ENCODE assay signal across 28 cellular contexts in genomic region chr3:12655701-12656100, GRCh38. TPM values are rescaled to one million over a fixed set of nuclear protein-coding genes. Genes with fewer than 3 reads are reported as not detected.
DNase-seq lines count a peak whose midpoint lies in the region; ATAC-seq, FAIRE-seq and TF ChIP-seq lines count a peak whose summit lies in the region.
"Had no signal": no experiment of that assay in that cellular context is flagged by ENCODE, and none has a peak within 500 bp of the region (broad histone marks: within the 10 kb centered on the region; RNA-seq: fewer than 3 reads in every experiment).

No MANE protein-coding gene starts in this region.

- no peak overlapping the region for H2BK120ac ChIP-seq in mesenchymal stem cell (ENCODE audit: low read depth, low read length)

- H4K91ac ChIP-seq in mesenchymal stem cell (ENCODE audit: low read length), result no peak overlapping the region

- peaks cover 29% of the 10 kb centered on the region for H4K20me1 ChIP-seq in K562 (replicated peaks; ENCODE audit: control insufficient read depth, insufficient read depth, low read length)

- intact Hi-C loops in activated CD4-positive, alpha-beta T cell treated with anti-CD3 and anti-CD28 coated beads for 36 hours (cut with DNase I, micrococcal nuclease), result loop anchor here (1.0 to 2.0 kb wide), 2 partner anchors 48 to 49 kb away; no protein-coding TSS in a partner anchor
- intact Hi-C loops in K562 (cut with micrococcal nuclease), result no loop called here
- intact Hi-C loops in gastrocnemius medialis (cut with DNase I; ENCODE audit: low total_unique reads), result no loop called here

- no peak overlapping the region for H3K4ac ChIP-seq in mesenchymal stem cell (ENCODE audit: low read depth in 1 of 2, low read length in 2 of 2)

- H3K4me1 Mint-ChIP-seq in activated CD4-positive, alpha-beta T cell treated with anti-CD3 and anti-CD28 coated beads for 36 hours, result peaks cover 56% of the 10 kb centered on the region

- no peak overlapping the region for H3K4me3 Mint-ChIP-seq in activated CD4-positive, alpha-beta T cell treated with anti-CD3 and anti-CD28 coated beads for 36 hours
- H3K4me3 Mint-ChIP-seq: activated CD8-positive, alpha-beta T cell treated with anti-CD3 and anti-CD28 coated beads, Interleukin-2, amount 10 ng/mL, durations not matched to agents 7 days and 5 days; central memory CD8-positive, alpha-beta T cell; mesothelial cell of epicardium; stimulated activated naive CD8-positive, alpha-beta T cell treated with anti-CD3 and anti-CD28 coated beads, Interleukin-15, Interleukin-2, amounts not matched to agents 100 ng/mL and 50 ng/mL, for 24 hours had no signal

- CTCF ChIA-PET in activated CD4-positive, alpha-beta T cell treated with anti-CD3 and anti-CD28 coated beads for 36 hours (lab: Charles Lee), result no interaction called here
- CTCF ChIA-PET in K562 (lab: Yijun Ruan, JAX; ENCODE audit: low intra/inter-chr PET ratio), result no interaction called here

- H3K27me3 Mint-ChIP-seq in activated CD4-positive, alpha-beta T cell treated with anti-CD3 and anti-CD28 coated beads for 36 hours, result no peaks in the 10 kb centered on the region
- H3K27me3 Mint-ChIP-seq: central memory CD8-positive, alpha-beta T cell; stimulated activated naive CD8-positive, alpha-beta T cell treated with anti-CD3 and anti-CD28 coated beads, Interleukin-15, Interleukin-2, amounts not matched to agents 100 ng/mL and 50 ng/mL, for 24 hours had no signal

- POLR2A ChIA-PET in activated CD4-positive, alpha-beta T cell treated with anti-CD3 and anti-CD28 coated beads for 36 hours (lab: Charles Lee), result no interaction called here
- POLR2A ChIA-PET in K562 (lab: Yijun Ruan, JAX), result no interaction called here

- no peak overlapping the region for H3K27ac Mint-ChIP-seq in activated CD4-positive, alpha-beta T cell treated with anti-CD3 and anti-CD28 coated beads for 36 hours
- H3K27ac Mint-ChIP-seq: activated CD8-positive, alpha-beta T cell treated with anti-CD3 and anti-CD28 coated beads, Interleukin-2, amount 10 ng/mL, durations not matched to agents 7 days and 5 days; stimulated activated naive CD8-positive, alpha-beta T cell treated with anti-CD3 and anti-CD28 coated beads, Interleukin-15, Interleukin-2, amounts not matched to agents 100 ng/mL and 50 ng/mL, for 24 hours had no signal

- TF ChIP-seq CTCF in K562 (IDR thresholded peaks at IDR 0.05 in 2 of 3, conservative IDR thresholded peaks at IDR 0.05 in 1 of 3; ENCODE audit: insufficient read depth in 2 of 3, low read depth in 1 of 3, low read length in 3 of 3), result no peak
- TF ChIP-seq CTCF in gastrocnemius medialis (IDR thresholded peaks at IDR 0.05 in 4 of 5, conservative IDR thresholded peaks at IDR 0.05 in 1 of 5), result no peak

- BruUV-seq in K562 (replicated peaks; lab: Mats Ljungman, UMichigan), result no TSS peak

- FAIRE-seq in GM12891 (lab: Jason Lieb, UNC), result peak; percentile 58
- FAIRE-seq in K562 (lab: Jason Lieb, UNC), result no peak
- FAIRE-seq: HepG2, keratinocyte had no signal

- H3K4me3 ChIP-seq in K562, result no peak overlapping the region
- no peak overlapping the region for H3K4me3 ChIP-seq in gastrocnemius medialis
- H3K4me3 ChIP-seq in mesenchymal stem cell (ENCODE audit: insufficient read depth in 1 of 2, low read depth in 1 of 2, low read length in 2 of 2), result no peak overlapping the region
- H3K4me3 ChIP-seq: esophagus squamous epithelium, heart right ventricle, transverse colon had no signal

- peak; percentile 47 for DNase-seq in activated CD4-positive, alpha-beta T cell treated with anti-CD3 and anti-CD28 coated beads for 36 hours
- no peak for DNase-seq in activated CD4-positive, alpha-beta T cell treated with anti-CD3 and anti-CD28 coated beads for 4 hours
- DNase-seq in GM12891 (ENCODE audit: insufficient read length, low spot score) (no peak), K562 (ENCODE audit: extremely low read depth in 1 of 4, low spot score in 3 of 4) (no peak), gastrocnemius medialis (no peak), mesenchymal stem cell (no peak)
- DNase-seq: 8988T; activated CD8-positive, alpha-beta T cell treated with anti-CD3 and anti-CD28 coated beads, Interleukin-2, amount 10 ng/mL, durations not matched to agents 7 days and 5 days; activated gamma-delta T cell; C1 segment of cervical spinal cord; COR-L47; esophagus squamous epithelium; foreskin keratinocyte; heart right ventricle; NCI-H2107; NCI-H345; occipital lobe; SHP77 treated with DMSO at 0.1 percent for 48 hours; T-helper 2 cell; transverse colon had no signal

- no peak overlapping the region for H2AK5ac ChIP-seq in mesenchymal stem cell (ENCODE audit: low read length, severe bottlenecking)

- no peak overlapping the region for H2BK5ac ChIP-seq in mesenchymal stem cell (ENCODE audit: low read depth, low read length, poor library complexity, severe bottlenecking)

- H3K4me2 ChIP-seq in K562 (ENCODE audit: insufficient read depth, low read length) (0 out of 2 replicates have a peak overlapping the region, but pooled peaks have one; percentile 0), mesenchymal stem cell (ENCODE audit: low read length, poor library complexity, severe bottlenecking) (no peak overlapping the region)

- H4K8ac ChIP-seq in mesenchymal stem cell (ENCODE audit: low read length), result no peak overlapping the region

- no peak overlapping the region for H3K14ac ChIP-seq in mesenchymal stem cell (ENCODE audit: low read length in 2 of 2)

- no peaks in the 10 kb centered on the region for H3K9me3 Mint-ChIP-seq in activated CD4-positive, alpha-beta T cell treated with anti-CD3 and anti-CD28 coated beads for 36 hours (ENCODE audit: low read depth)
- H3K9me3 Mint-ChIP-seq: central memory CD8-positive, alpha-beta T cell; mesothelial cell of epicardium; stimulated activated naive CD8-positive, alpha-beta T cell treated with anti-CD3 and anti-CD28 coated beads, Interleukin-15, Interleukin-2, amounts not matched to agents 100 ng/mL and 50 ng/mL, for 24 hours had no signal

- in situ Hi-C loops in K562 (cut with MboI) (no loop called here), gastrocnemius medialis (cut with MboI; ENCODE audit: low sequenced_read_pairs in 4 of 4) (no loop called here)

- H3K27ac ChIP-seq in K562 (ENCODE audit: extremely low read depth, low read depth, low read length) (no peak overlapping the region), gastrocnemius medialis (peak overlapping the region; percentile 99 to 100 (median 100)), mesenchymal stem cell (ENCODE audit: low read length, poor library complexity, severe bottlenecking) (no peak overlapping the region)
- H3K27ac ChIP-seq: foreskin keratinocyte, transverse colon had no signal

- no peak for TF ChIP-seq EP300 in K562 (IDR thresholded peaks at IDR 0.05; ENCODE audit: low read length)

- H3K9me1 ChIP-seq in K562 (ENCODE audit: control insufficient read depth, insufficient read depth, low read length), result peaks cover 9% of the 10 kb centered on the region

- no peaks in the 10 kb centered on the region for H3K9me3 ChIP-seq in K562 (replicated peaks; ENCODE audit: control insufficient read depth, insufficient read depth, low read depth, low read length)
- no peaks in the 10 kb centered on the region for H3K9me3 ChIP-seq in gastrocnemius medialis
- no peaks in the 10 kb centered on the region for H3K9me3 ChIP-seq in mesenchymal stem cell (ENCODE audit: control insufficient read depth, low read length)
- H3K9me3 ChIP-seq: esophagus squamous epithelium, heart right ventricle, transverse colon had no signal

- no peak for TF ChIP-seq RAD21 in K562 (CRISPR knock-in tag; conservative IDR thresholded peaks at IDR 0.05 in 1 of 2, IDR thresholded peaks at IDR 0.05 in 1 of 2)

- no peak for TF ChIP-seq POLR2A in GM12891 (IDR thresholded peaks at IDR 0.05; ENCODE audit: low read depth, low read length)
- no peak for TF ChIP-seq POLR2A in K562 (conservative IDR thresholded peaks at IDR 0.05)
- TF ChIP-seq POLR2A in gastrocnemius medialis (IDR thresholded peaks at IDR 0.05), result no peak

- ATAC-seq in activated CD4-positive, alpha-beta T cell treated with anti-CD3 and anti-CD28 coated beads for 36 hours, result peak; percentile 79
- ATAC-seq in K562 (no peak), gastrocnemius medialis (no peak), GM18517 (IDR thresholded peaks at IDR 0.05; ENCODE audit: unreplicated experiment) (no peak), GM19452 (IDR thresholded peaks at IDR 0.05; ENCODE audit: unreplicated experiment) (no peak)
- ATAC-seq: activated CD8-positive, alpha-beta T cell treated with anti-CD3 and anti-CD28 coated beads, Interleukin-2, amount 10 ng/mL, durations not matched to agents 7 days and 5 days; foreskin keratinocyte; Panc1 had no signal

- no peak overlapping the region for H2AFZ ChIP-seq in K562 (ENCODE audit: low read depth, low read length)
- no peak overlapping the region for H2AFZ ChIP-seq in mesenchymal stem cell (ENCODE audit: low read depth, low read length)

- H3K79me1 ChIP-seq in mesenchymal stem cell (replicated peaks; ENCODE audit: low read length, poor library complexity, severe bottlenecking), result no peaks in the 10 kb centered on the region

- no peak overlapping the region for H2BK12ac ChIP-seq in mesenchymal stem cell (ENCODE audit: low read length in 2 of 2)

- 56% methylated on average over 4 of the region's 4 CpGs for WGBS in K562 (ENCODE audit: insufficient coverage, low coverage, missing lambda C conversion rate)
- WGBS in mesenchymal stem cell, result 100% methylated on average over 1 of the region's 4 CpGs

- H3K27me3 ChIP-seq in K562 (ENCODE audit: control insufficient read depth in 2 of 2, insufficient read depth in 2 of 2, low read length in 2 of 2), result no peaks in the 10 kb centered on the region
- no peaks in the 10 kb centered on the region for H3K27me3 ChIP-seq in gastrocnemius medialis
- no peaks in the 10 kb centered on the region for H3K27me3 ChIP-seq in mesenchymal stem cell (ENCODE audit: control insufficient read depth in 1 of 2, insufficient read depth in 1 of 2, low read length in 2 of 2)
- H3K27me3 ChIP-seq: esophagus squamous epithelium, foreskin keratinocyte, heart right ventricle, transverse colon had no signal

- H3K36me3 ChIP-seq in K562 (ENCODE audit: control insufficient read depth, insufficient read depth, low read length) (peaks cover 14% of the 10 kb centered on the region), gastrocnemius medialis (no peaks in the 10 kb centered on the region), mesenchymal stem cell (ENCODE audit: control insufficient read depth in 1 of 2, insufficient read depth in 2 of 2, low read depth in 1 of 2, low read length in 2 of 2) (no peaks in the 10 kb centered on the region)
- H3K36me3 ChIP-seq: esophagus squamous epithelium, transverse colon had no signal

- H3K23ac ChIP-seq in mesenchymal stem cell (ENCODE audit: low read length in 2 of 2), result no peak overlapping the region

- no peak overlapping the region for H2BK15ac ChIP-seq in mesenchymal stem cell (ENCODE audit: low read depth, poor library complexity, severe bottlenecking)

- H3K9ac ChIP-seq in K562 (ENCODE audit: insufficient read depth in 1 of 2, low read depth in 2 of 2, low read length in 2 of 2), result no peak overlapping the region
- H3K9ac ChIP-seq in mesenchymal stem cell (ENCODE audit: low read length), result no peak overlapping the region

- H3K36me3 Mint-ChIP-seq in activated CD4-positive, alpha-beta T cell treated with anti-CD3 and anti-CD28 coated beads for 36 hours (ENCODE audit: low read depth), result peaks cover 14% of the 10 kb centered on the region

- H3K79me2 ChIP-seq in K562 (ENCODE audit: control insufficient read depth, insufficient read depth, low read length), result peaks cover 96% of the 10 kb centered on the region

- no peak overlapping the region for H3K18ac ChIP-seq in mesenchymal stem cell (ENCODE audit: low read depth in 1 of 2, low read length in 2 of 2)

- H3K4me1 ChIP-seq in K562 (replicated peaks in 1 of 2; ENCODE audit: control insufficient read depth in 2 of 2, insufficient read depth in 2 of 2, low read length in 2 of 2) (peaks cover 25 to 35% of the 10 kb centered on the region in 2 experiments), gastrocnemius medialis (peaks cover 79 to 82% of the 10 kb centered on the region in 2 donors), mesenchymal stem cell (ENCODE audit: control insufficient read depth, insufficient read depth, low read depth, low read length) (peaks cover 3% of the 10 kb centered on the region)

RNA-seq across cellular contexts. Expression of gene RAF1, which starts 8.2 kb away (rescaled TPM):
- 10 to 100 TPM; 66.8 to 74.7 TPM for total RNA-seq in activated CD4-positive, alpha-beta T cell treated with anti-CD3 and anti-CD28 coated beads for 36 hours
- polyA plus RNA-seq in GM12891 (2012; ENCODE audit: low read depth, missing spikeins), result 54.8 TPM
- 242 and 294 TPM in 2 replicates for total RNA-seq in K562 (2011; cell fraction: chromatin; rRNA removed; ENCODE audit: low replicate concordance)
- 149 and 152 TPM in 2 replicates for total RNA-seq in K562 (2011; cell fraction: nucleolus; rRNA removed)
- total RNA-seq in K562 (2011; cell fraction: nucleoplasm; rRNA removed), result 183 and 224 TPM in 2 replicates
- total RNA-seq in K562 (2014; rRNA removed), result 74.5 and 104 TPM in 2 replicates
- 91.4 and 95.2 TPM in 2 replicates for total RNA-seq in K562 (2014; rRNA removed; fragmentation: Illumina TruSeq; extraction: Trizol)
- total RNA-seq in K562 (2015; rRNA removed; fragmentation: Illumina TruSeq; extraction: Trizol), result 92.6 and 97.5 TPM in 2 replicates
- 78.3 and 83.2 TPM in 2 replicates for total RNA-seq in K562 (2021)
- polyA plus RNA-seq in K562 (2011; rRNA removed), result 155 and 183 TPM in 2 replicates
- polyA plus RNA-seq in K562 (2011; cell fraction: cytosol; rRNA removed), result 124 and 134 TPM in 2 replicates
- 176 and 181 TPM in 2 replicates for polyA plus RNA-seq in K562 (2011; cell fraction: nucleus; rRNA removed)
- 61.9 and 70.8 TPM in 2 replicates for polyA plus RNA-seq in K562 (2012)
- polyA plus RNA-seq in K562 (2014; fragmentation: Illumina TruSeq; extraction: Trizol), result 95.5 and 106 TPM in 2 replicates
- 10 to 100 TPM; 28.0 to 32.3 TPM for polyA plus RNA-seq in K562 (2014; fragmentation: Nextera tagmentation; extraction: Ambion mirVana)
- polyA plus RNA-seq in K562 (2014; rRNA removed), result 85.6 and 96.8 TPM in 2 replicates
- 208 and 239 TPM in 2 replicates for polyA minus RNA-seq in K562 (2011; rRNA and poly(A)+ RNA removed)
- polyA minus RNA-seq in K562 (2011; cell fraction: cytosol; rRNA and poly(A)+ RNA removed), result 66.7 and 92.6 TPM in 2 replicates
- 109 and 169 TPM in 2 replicates for polyA minus RNA-seq in K562 (2011; cell fraction: nucleus; rRNA and poly(A)+ RNA removed)
- total RNA-seq in gastrocnemius medialis, result 100 to 1,000 TPM; 212 to 346 (median 246) TPM
- 43.4 TPM for polyA plus RNA-seq in mesenchymal stem cell (2013, experiment 1 of 2)
- polyA plus RNA-seq in mesenchymal stem cell (2013, experiment 2 of 2), result 42.6 TPM

Comparison
In these comparisons a context has a peak if more than half of its experiments do, and no peak if none do; other contexts are left out.
1. H3K27ac ChIP-seq: peak in gastrocnemius medialis (4 of 4); none in K562 (single experiment) and mesenchymal stem cell (single experiment).
2. intact Hi-C loops: an anchor here in activated CD4-positive, alpha-beta T cell treated with anti-CD3 and anti-CD28 coated beads for 36 hours (1.0 to 2.0 kb wide); none called in K562 and gastrocnemius medialis.